Comparison of ENCODE assay signal across 8 cellular contexts in the genomic region with DNA sequence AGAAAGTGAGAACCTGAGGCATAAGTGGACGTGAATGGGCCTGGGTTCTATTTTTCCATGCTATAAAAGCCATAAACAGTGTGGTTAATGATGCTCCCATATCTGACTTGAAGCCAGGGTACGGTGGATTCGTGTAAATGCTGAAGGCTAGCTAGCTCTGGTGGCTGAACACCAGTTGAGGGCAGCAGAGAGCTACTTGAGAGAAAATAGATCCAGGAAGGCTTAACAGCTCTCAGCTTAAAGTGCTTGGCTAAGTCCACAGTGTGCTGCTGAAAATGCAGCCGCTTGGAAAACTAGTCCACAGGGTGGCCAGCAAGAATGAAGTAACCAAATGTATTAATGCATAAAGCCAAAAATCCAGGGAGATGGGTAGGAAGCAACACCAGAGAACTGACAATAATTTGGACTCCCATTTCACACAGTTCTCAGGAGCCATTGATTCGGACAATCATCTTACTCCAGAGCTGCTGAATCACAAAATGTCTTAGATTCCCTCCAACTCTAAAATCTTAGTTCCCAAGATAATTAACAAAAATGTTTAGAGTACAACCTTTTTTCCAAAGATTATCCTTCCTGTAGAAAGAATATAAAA. TPM values are rescaled to one million over a fixed set of nuclear protein-coding genes. Genes with fewer than 3 reads are reported as not detected.
DNase-seq lines count a peak whose midpoint lies in the region; ATAC-seq, FAIRE-seq and TF ChIP-seq lines count a peak whose summit lies in the region.

No MANE protein-coding gene starts in this region.

- H3K36me3 ChIP-seq in K562 (ENCODE audit: control insufficient read depth, insufficient read depth, low read length) = no peaks in the 10 kb centered on the region
- no peaks in the 10 kb centered on the region for H3K36me3 ChIP-seq in mesenchymal stem cell (ENCODE audit: control insufficient read depth in 1 of 2, insufficient read depth in 2 of 2, low read depth in 1 of 2, low read length in 2 of 2)

- H2BK12ac ChIP-seq in mesenchymal stem cell (ENCODE audit: low read length in 2 of 2) = no peak overlapping the region

- H3K36me3 Mint-ChIP-seq in activated naive CD4-positive, alpha-beta T cell treated with anti-CD3 and anti-CD28 coated beads, Interleukin-2, amount 50 U/mL, for 72 hours = peaks cover 6 to 14% of the 10 kb centered on the region in 2 donors

- H3K79me2 ChIP-seq in K562 (ENCODE audit: control insufficient read depth, insufficient read depth, low read length) = no peaks in the 10 kb centered on the region

- TF ChIP-seq CTCF in GM13977 (IDR thresholded peaks at IDR 0.05; ENCODE audit: extremely low read depth, insufficient read depth, missing control alignments) (peak; percentile 77), K562 (IDR thresholded peaks at IDR 0.05 in 2 of 3, conservative IDR thresholded peaks at IDR 0.05 in 1 of 3; ENCODE audit: insufficient read depth in 2 of 3, low read depth in 1 of 3, low read length in 3 of 3) (peak; percentile 57 to 64 (median 61); a peak in 5 of 6 replicates)

- H3K4me1 ChIP-seq in K562 (replicated peaks in 1 of 2; ENCODE audit: control insufficient read depth in 2 of 2, insufficient read depth in 2 of 2, low read length in 2 of 2) = no peaks in the 10 kb centered on the region
- no peaks in the 10 kb centered on the region for H3K4me1 ChIP-seq in mesenchymal stem cell (ENCODE audit: control insufficient read depth, insufficient read depth, low read depth, low read length)

- no peak overlapping the region for H2BK120ac ChIP-seq in mesenchymal stem cell (ENCODE audit: low read depth, low read length)

- TF ChIP-seq RAD21 in K562 (CRISPR knock-in tag; conservative IDR thresholded peaks at IDR 0.05 in 1 of 2, IDR thresholded peaks at IDR 0.05 in 1 of 2) = peak in 1 of 2 experiments; percentile 59; a peak in 3 of 4 replicates

- no peak for TF ChIP-seq EP300 in K562 (IDR thresholded peaks at IDR 0.05; ENCODE audit: low read length)

- 19% methylated on average over 5 of the region's 5 CpGs for WGBS in K562 (ENCODE audit: insufficient coverage, low coverage, missing lambda C conversion rate)
- 28% methylated on average over 5 of the region's 5 CpGs for WGBS in mesenchymal stem cell

- H2AFZ ChIP-seq in K562 (ENCODE audit: low read depth, low read length) (0 out of 2 replicates have a peak overlapping the region, but pooled peaks have one; percentile 23), mesenchymal stem cell (ENCODE audit: low read depth, low read length) (no peak overlapping the region)

- H2BK5ac ChIP-seq in mesenchymal stem cell (ENCODE audit: low read depth, low read length, poor library complexity, severe bottlenecking) = no peak overlapping the region

- H3K79me1 ChIP-seq in mesenchymal stem cell (replicated peaks; ENCODE audit: low read length, poor library complexity, severe bottlenecking) = no peaks in the 10 kb centered on the region

- no peaks in the 10 kb centered on the region for H4K20me1 ChIP-seq in K562 (replicated peaks; ENCODE audit: control insufficient read depth, insufficient read depth, low read length)

- no TSS peak for BruUV-seq in K562 (replicated peaks; lab: Mats Ljungman, UMichigan)

- no peak for TF ChIP-seq POLR2A in K562 (conservative IDR thresholded peaks at IDR 0.05)

- H3K27me3 ChIP-seq in K562 (ENCODE audit: control insufficient read depth in 2 of 2, insufficient read depth in 2 of 2, low read length in 2 of 2) (no peaks in the 10 kb centered on the region), mesenchymal stem cell (ENCODE audit: control insufficient read depth in 1 of 2, insufficient read depth in 1 of 2, low read length in 2 of 2) (peaks cover 21 to 36% of the 10 kb centered on the region in 2 experiments)

- H3K27ac Mint-ChIP-seq in activated naive CD4-positive, alpha-beta T cell treated with anti-CD3 and anti-CD28 coated beads, Interleukin-2, amount 50 U/mL, for 72 hours = no peak overlapping the region

- H3K9me1 ChIP-seq in K562 (ENCODE audit: control insufficient read depth, insufficient read depth, low read length) = no peaks in the 10 kb centered on the region

- H4K8ac ChIP-seq in mesenchymal stem cell (ENCODE audit: low read length) = no peak overlapping the region

- H3K4ac ChIP-seq in mesenchymal stem cell (ENCODE audit: low read depth in 1 of 2, low read length in 2 of 2) = no peak overlapping the region

- ATAC-seq in HG03039 (IDR thresholded peaks at IDR 0.05; ENCODE audit: unreplicated experiment) = peak; percentile 68
- ATAC-seq in K562 = peak; percentile 96
- ATAC-seq in HG02763 (IDR thresholded peaks at IDR 0.05; ENCODE audit: unreplicated experiment) = no peak
- ATAC-seq in activated naive CD4-positive, alpha-beta T cell treated with anti-CD3 and anti-CD28 coated beads, Interleukin-2, amount 50 U/mL, for 72 hours = no peak

- in situ Hi-C loops in GM13977 (cut with MboI; ENCODE audit: low pct_unique_long_range_greater_than_20kb, low sequenced_read_pairs, unreplicated experiment) (loop anchor here (25.0 kb wide), 2 partner anchors 461 to 786 kb away; no protein-coding TSS in a partner anchor), K562 (cut with MboI) (loop anchor here (10.0 to 25.0 kb wide), 3 partner anchors 461 to 1461 kb away; no protein-coding TSS in a partner anchor)

- peaks cover 14 to 18% of the 10 kb centered on the region in 2 donors for H3K9me3 Mint-ChIP-seq in activated naive CD4-positive, alpha-beta T cell treated with anti-CD3 and anti-CD28 coated beads, Interleukin-2, amount 50 U/mL, for 72 hours

- H3K14ac ChIP-seq in mesenchymal stem cell (ENCODE audit: low read length in 2 of 2) = no peak overlapping the region

- CTCF ChIA-PET in K562 (lab: Yijun Ruan, JAX; ENCODE audit: low intra/inter-chr PET ratio) = interaction anchor here (1.3 kb wide), 1 partner anchor 1463 kb away, joined by 5 read pairs; no protein-coding TSS in a partner anchor

- no peak overlapping the region for H2AK5ac ChIP-seq in mesenchymal stem cell (ENCODE audit: low read length, severe bottlenecking)

- H3K4me2 ChIP-seq in K562 (ENCODE audit: insufficient read depth, low read length) (no peak overlapping the region), mesenchymal stem cell (ENCODE audit: low read length, poor library complexity, severe bottlenecking) (no peak overlapping the region)

- no peak overlapping the region for H3K23ac ChIP-seq in mesenchymal stem cell (ENCODE audit: low read length in 2 of 2)

- H3K9me3 ChIP-seq in K562 (replicated peaks; ENCODE audit: control insufficient read depth, insufficient read depth, low read depth, low read length) (no peaks in the 10 kb centered on the region), mesenchymal stem cell (ENCODE audit: control insufficient read depth, low read length) (peaks cover 7% of the 10 kb centered on the region)

- no peak overlapping the region for H3K9ac ChIP-seq in K562 (ENCODE audit: insufficient read depth in 1 of 2, low read depth in 2 of 2, low read length in 2 of 2)
- no peak overlapping the region for H3K9ac ChIP-seq in mesenchymal stem cell (ENCODE audit: low read length)

- H3K18ac ChIP-seq in mesenchymal stem cell (ENCODE audit: low read depth in 1 of 2, low read length in 2 of 2) = no peak overlapping the region

- no peak overlapping the region for H4K91ac ChIP-seq in mesenchymal stem cell (ENCODE audit: low read length)

- intact Hi-C loops in K562 (cut with micrococcal nuclease) = loop anchor here (5.0 to 10.0 kb wide), 2 partner anchors 263 to 766 kb away; no protein-coding TSS in a partner anchor

- peak; percentile 85 for FAIRE-seq in K562 (lab: Jason Lieb, UNC)

- DNase-seq in AG20443 (ENCODE audit: low spot score) (peak; percentile 64), GM13977 (ENCODE audit: low spot score) (no peak), NCI-H226 (peak; percentile 17), K562 (ENCODE audit: extremely low read depth in 1 of 4, low spot score in 3 of 4) (peak in 3 of 4 experiments; percentile 16 to 66 (median 48)), mesenchymal stem cell (peak; percentile 44)
- no peak for DNase-seq in activated naive CD4-positive, alpha-beta T cell treated with anti-CD3 and anti-CD28 coated beads, Interleukin-2, amount 50 U/mL, for 72 hours (ENCODE audit: low spot score in 2 of 2)

- POLR2A ChIA-PET in K562 (lab: Yijun Ruan, JAX) = no interaction called here

- H3K27ac ChIP-seq in K562 (ENCODE audit: extremely low read depth, low read depth, low read length) (no peak overlapping the region), mesenchymal stem cell (ENCODE audit: low read length, poor library complexity, severe bottlenecking) (no peak overlapping the region)

- H3K4me3 ChIP-seq in K562 = no peak overlapping the region
- no peak overlapping the region for H3K4me3 ChIP-seq in mesenchymal stem cell (ENCODE audit: insufficient read depth in 1 of 2, low read depth in 1 of 2, low read length in 2 of 2)

- no peak overlapping the region for H2BK15ac ChIP-seq in mesenchymal stem cell (ENCODE audit: low read depth, poor library complexity, severe bottlenecking)

TF ChIP-seq in K562, 482 proteins besides CTCF, POLR2A, EP300 and RAD21 (continues in another document):
- TF ChIP-seq SMC3 (conservative IDR thresholded peaks at IDR 0.05; ENCODE audit: insufficient read depth, low read depth, low read length) (peak; percentile 32), SAFB (IDR thresholded peaks at IDR 0.05; ENCODE audit: borderline replicate concordance, low read depth, low read length) (no peak)

RNA-seq across cellular contexts. Expression of gene FOXG1, which starts 15.0 kb away (rescaled TPM):
- 1.0 and 1.7 TPM in 2 replicates for total RNA-seq in K562 (2011; cell fraction: chromatin; rRNA removed; ENCODE audit: low replicate concordance)
- 0.53 and 1.0 TPM in 2 replicates for total RNA-seq in K562 (2011; cell fraction: nucleolus; rRNA removed)
- total RNA-seq in K562 (2011; cell fraction: nucleoplasm; rRNA removed) = 1.2 and 1.7 TPM in 2 replicates
- 0.68 and 1.2 TPM in 2 replicates for total RNA-seq in K562 (2014; rRNA removed)
- total RNA-seq in K562 (2014; rRNA removed; fragmentation: Illumina TruSeq; extraction: Trizol) = 0.69 and 0.70 TPM in 2 replicates
- 0.94 and 1.1 TPM in 2 replicates for total RNA-seq in K562 (2015; rRNA removed; fragmentation: Illumina TruSeq; extraction: Trizol)
- total RNA-seq in K562 (2021) = 3.0 and 3.7 TPM in 2 replicates
- polyA plus RNA-seq in K562 (2011; rRNA removed) = 0.55 and 0.56 TPM in 2 replicates
- polyA plus RNA-seq in K562 (2011; cell fraction: cytosol; rRNA removed) = 0.41 and 0.97 TPM in 2 replicates
- polyA plus RNA-seq in K562 (2011; cell fraction: nucleus; rRNA removed) = 2.6 and 3.1 TPM in 2 replicates
- 2.5 and 2.8 TPM in 2 replicates for polyA plus RNA-seq in K562 (2012)
- polyA plus RNA-seq in K562 (2014; fragmentation: Illumina TruSeq; extraction: Trizol) = 0.74 and 1.2 TPM in 2 replicates
- 1 to 10 TPM in 1 of 2 experiments, under 1 TPM in 1; 0.85 to 1.4 TPM for polyA plus RNA-seq in K562 (2014; fragmentation: Nextera tagmentation; extraction: Ambion mirVana)
- polyA plus RNA-seq in K562 (2014; rRNA removed) = 1.3 TPM in 2 replicates
- 0.21 TPM in 2 replicates for polyA minus RNA-seq in K562 (2011; rRNA and poly(A)+ RNA removed)
- 0.27 and 0.48 TPM in 2 replicates for polyA minus RNA-seq in K562 (2011; cell fraction: cytosol; rRNA and poly(A)+ RNA removed)
- polyA minus RNA-seq in K562 (2011; cell fraction: nucleus; rRNA and poly(A)+ RNA removed) = 0.54 and 0.89 TPM in 2 replicates
- polyA plus RNA-seq in mesenchymal stem cell (2013, experiment 1 of 2) = not detected
- not detected for polyA plus RNA-seq in mesenchymal stem cell (2013, experiment 2 of 2)
- not detected for total RNA-seq in activated naive CD4-positive, alpha-beta T cell treated with anti-CD3 and anti-CD28 coated beads, Interleukin-2, amount 50 U/mL, for 72 hours

Comparison
In these comparisons a context has a peak if more than half of its experiments do, and no peak if none do; other contexts are left out.
1. DNase-seq: peak in AG20443 (single experiment), NCI-H226 (single experiment), K562 (3 of 4) and mesenchymal stem cell (single experiment); none in GM13977 (single experiment) and activated naive CD4-positive, alpha-beta T cell treated with anti-CD3 and anti-CD28 coated beads, Interleukin-2, amount 50 U/mL, for 72 hours (0 of 2).
2. ATAC-seq: peak in HG03039 (single experiment) and K562 (single experiment); none in HG02763 (single experiment) and activated naive CD4-positive, alpha-beta T cell treated with anti-CD3 and anti-CD28 coated beads, Interleukin-2, amount 50 U/mL, for 72 hours (0 of 2).